1 cellular context compared by ENCODE assay signal in genomic region chr1:30890502-30891222, GRCh38.
TF ChIP-seq lines count a peak whose summit lies in the region.

No MANE protein-coding gene starts in this region.

TF ChIP-seq in K562, 482 proteins besides CTCF, POLR2A, EP300 and RAD21 (continued from another document):
- peak in 1 of 2 experiments; percentile 63; a peak in 2 of 4 replicates for TF ChIP-seq RCOR1 (IDR thresholded peaks at IDR 0.05; ENCODE audit: borderline replicate concordance in 1 of 2, low read depth in 2 of 2, low read length in 2 of 2)
